8 cellular contexts compared by ENCODE assay signal in the genomic region with DNA sequence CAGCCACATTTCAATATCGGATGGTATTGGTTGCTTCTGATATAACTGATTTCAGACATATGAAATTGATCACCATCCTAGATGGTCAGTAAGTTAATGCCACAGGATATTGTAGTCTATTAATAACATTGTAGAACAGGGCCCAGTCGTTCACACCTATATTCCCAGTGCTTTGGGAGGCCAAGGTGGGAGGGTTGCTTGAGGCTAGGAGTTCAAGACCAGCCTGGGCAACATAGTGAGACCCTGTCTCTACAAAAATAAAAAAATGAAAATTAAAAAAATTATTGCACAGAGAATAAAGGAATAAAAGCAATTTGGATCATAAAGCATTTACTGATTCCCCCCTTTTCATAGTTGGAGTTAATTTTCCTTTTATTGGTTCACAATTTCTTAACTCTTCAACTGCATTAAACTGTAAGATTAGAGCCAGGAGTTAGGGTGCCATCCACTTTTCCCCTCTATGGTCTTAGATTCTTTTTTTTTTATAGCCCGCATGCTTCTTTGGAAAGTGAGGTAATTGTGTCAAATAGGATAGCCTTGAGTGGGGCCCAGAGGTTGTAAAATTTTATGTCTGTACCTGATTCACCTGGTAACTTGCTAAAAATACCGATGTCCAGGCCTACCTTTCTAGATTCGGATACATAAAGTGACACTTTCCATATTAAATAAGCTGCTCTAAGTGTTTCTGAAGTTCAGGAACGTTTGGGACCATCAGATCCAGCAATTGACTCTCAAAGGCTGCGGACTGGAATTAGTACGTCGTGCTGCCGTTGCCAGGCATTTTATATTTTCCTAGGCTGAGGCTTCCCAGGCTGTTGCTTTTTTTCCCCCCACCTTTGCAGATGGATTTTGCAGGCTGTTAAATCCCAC. TPM values are rescaled to one million over a fixed set of nuclear protein-coding genes. Genes with fewer than 3 reads are reported as not detected.
DNase-seq lines count a peak whose midpoint lies in the region; ATAC-seq, FAIRE-seq and TF ChIP-seq lines count a peak whose summit lies in the region.

No MANE protein-coding gene starts in this region.

- H3K4me1 ChIP-seq in HUES64 (ENCODE audit: insufficient read depth, low read length) (peaks cover 25% of the 10 kb centered on the region), mucosa of stomach (ENCODE audit: control insufficient read depth, insufficient read depth, low read length) (no peaks in the 10 kb centered on the region)

- FAIRE-seq in bronchial epithelial cell (lab: Jason Lieb, UNC), result no peak

- POLR2A ChIA-PET in AG04449 (lab: Yijun Ruan, JAX), result interaction anchor here (1.0 to 1.5 kb wide), 5 partner anchors 10 to 446 kb away, joined by 3 to 8 read pairs (median 5); a partner anchor contains a TSS

- TF ChIP-seq CTCF in AG04449 (IDR thresholded peaks at IDR 0.05; ENCODE audit: insufficient read depth, low read length, missing control alignments) (no peak), bronchial epithelial cell (IDR thresholded peaks at IDR 0.05; ENCODE audit: insufficient read depth, low read length, severe bottlenecking) (no peak)

- peak overlapping the region; percentile 89 for H3K9ac ChIP-seq in HUES64 (ENCODE audit: low read depth, low read length)
- H3K9ac ChIP-seq in mucosa of stomach (ENCODE audit: low read length), result peak overlapping the region; percentile 95

- H3K9me3 ChIP-seq in HUES64 (ENCODE audit: insufficient read depth, low read depth, low read length) (no peaks in the 10 kb centered on the region), mucosa of stomach (ENCODE audit: control insufficient read depth, low read length) (no peaks in the 10 kb centered on the region)

- H3K27me3 ChIP-seq in HUES64 (ENCODE audit: insufficient read depth, low read length) (no peaks in the 10 kb centered on the region), bronchial epithelial cell (ENCODE audit: control insufficient read depth, insufficient read depth, low read length) (no peaks in the 10 kb centered on the region), mucosa of stomach (ENCODE audit: control insufficient read depth, insufficient read depth, low read length) (no peaks in the 10 kb centered on the region)

- H3K36me3 ChIP-seq in HUES64 (ENCODE audit: insufficient read depth, low read length) (no peaks in the 10 kb centered on the region), bronchial epithelial cell (ENCODE audit: control insufficient read depth, insufficient read depth, low read length) (no peaks in the 10 kb centered on the region), mucosa of stomach (ENCODE audit: control insufficient read depth, insufficient read depth, low read length) (no peaks in the 10 kb centered on the region)

- H3K27ac ChIP-seq in HUES64 (ENCODE audit: low read depth, low read length), result peak overlapping the region; percentile 96

- no peak for ATAC-seq in activated CD4-positive, CD25-positive, alpha-beta regulatory T cell treated with anti-CD3 and anti-CD28 coated beads, Interleukin-2, amount 50 U/mL, for 24 hours

- DNase-seq in AG04449 (ENCODE audit: low read depth, low spot score), result no peak
- DNase-seq in bronchial epithelial cell (ENCODE audit: low read depth), result no peak
- DNase-seq in T1000 (lab: John Stamatoyannopoulos, UW), result no peak
- no peak for DNase-seq in NCI-H187 treated with DMSO at 0.1 percent for 48 hours (lab: John Stamatoyannopoulos, UW)
- DNase-seq in activated gamma-delta T cell (lab: John Stamatoyannopoulos, UW), result no peak

- WGBS in HUES64, result 31% methylated on average over 9 of the region's 10 CpGs

- CTCF ChIA-PET in AG04449 (lab: Yijun Ruan, JAX), result interaction anchor here (1.2 to 1.8 kb wide), 4 partner anchors 9 to 235 kb away, joined by 3 to 10 read pairs (median 4); no protein-coding TSS in a partner anchor

- H3K4me3 ChIP-seq in AG04449 (ENCODE audit: low read depth, low read length) (peak overlapping the region; percentile 89), HUES64 (ENCODE audit: low read length) (peak overlapping the region; percentile 91), bronchial epithelial cell (ENCODE audit: low read depth, low read length) (peak overlapping the region; percentile 88), mucosa of stomach (ENCODE audit: low read length) (peak overlapping the region; percentile 68)

RNA-seq across cellular contexts. Expression of a gene that starts 24.7 kb away (rescaled TPM):
- polyA plus RNA-seq in HUES64 (2013, experiment 1 of 2), result 30.0 TPM
- polyA plus RNA-seq in HUES64 (2013, experiment 2 of 2), result 33.9 TPM
- 41.5 and 53.7 TPM in 2 replicates for total RNA-seq in bronchial epithelial cell

RNA-seq across cellular contexts. Expression of a gene that starts 25.1 kb away (rescaled TPM):
- polyA plus RNA-seq in HUES64 (2013, experiment 1 of 2), result 43.0 TPM
- polyA plus RNA-seq in HUES64 (2013, experiment 2 of 2), result 46.9 TPM
- total RNA-seq in bronchial epithelial cell, result 16.3 and 22.7 TPM in 2 replicates
